In genomic region chr6:97668716-97669115, GRCh38 we compare ENCODE assay signal across 8 cellular contexts.
A peak's percentile ranks its signal among the peaks of the same experiment; 100 is the strongest.
DNase-seq lines count a peak whose midpoint lies in the region; ATAC-seq and TF ChIP-seq lines count a peak whose summit lies in the region.

No MANE protein-coding gene starts in this region.

- in situ Hi-C loops in HAP-1 (cut with MboI; ENCODE audit: low sequenced_read_pairs), result no loop called here

- peak overlapping the region; percentile 17 to 20 for H3K4me3 ChIP-seq in tibial artery
- no peak overlapping the region for H3K4me3 ChIP-seq in HAP-1

- intact Hi-C loops in Right ventricle myocardium superior (cut with DNase I) (no loop called here), tibial artery (cut with DNase I; ENCODE audit: low total_unique reads) (no loop called here)

- TF ChIP-seq CTCF in tibial artery (IDR thresholded peaks at IDR 0.05), result no peak

- H3K9me3 ChIP-seq in tibial artery, result no peaks in the 10 kb centered on the region
- no peaks in the 10 kb centered on the region for H3K9me3 ChIP-seq in HAP-1

- no peak for DNase-seq in activated CD4-positive, CD25-positive, alpha-beta regulatory T cell treated with anti-CD3 and anti-CD28 coated beads, Interleukin-2, amount 50 U/mL, for 72 hours
- peak; percentile 40 for DNase-seq in Right ventricle myocardium superior
- no peak for DNase-seq in tibial artery
- no peak for DNase-seq in NCI-H2227 (lab: John Stamatoyannopoulos, UW; ENCODE audit: unreplicated experiment)
- DNase-seq in HAP-1 (ENCODE audit: low spot score in 2 of 2), result no peak
- no peak for DNase-seq in NCI-H526 treated with DMSO at 0.1 percent for 48 hours (lab: John Stamatoyannopoulos, UW)

- H3K27ac ChIP-seq in tibial artery, result no peak overlapping the region

- no peaks in the 10 kb centered on the region for H3K27me3 ChIP-seq in tibial artery
- H3K27me3 ChIP-seq in HAP-1 (ENCODE audit: low read depth), result no peaks in the 10 kb centered on the region

- ATAC-seq in activated CD4-positive, CD25-positive, alpha-beta regulatory T cell treated with anti-CD3 and anti-CD28 coated beads, Interleukin-2, amount 50 U/mL, for 24 hours, result peak; percentile 23 to 36
- ATAC-seq in HG03432 (IDR thresholded peaks at IDR 0.05; ENCODE audit: unreplicated experiment), result peak; percentile 48
- peak; percentile 64 for ATAC-seq in Right ventricle myocardium superior (ENCODE audit: poor library complexity)

- H3K4me1 ChIP-seq in tibial artery (peaks cover 0 to 9% (median 1%) of the 10 kb centered on the region in 4 donors), HAP-1 (no peaks in the 10 kb centered on the region; the same call in 1 of the 2 replicates)

- no peaks in the 10 kb centered on the region for H3K36me3 ChIP-seq in tibial artery
- no peaks in the 10 kb centered on the region for H3K36me3 ChIP-seq in HAP-1 (replicated peaks)
